12 cellular contexts compared by ENCODE assay signal in the genomic region with DNA sequence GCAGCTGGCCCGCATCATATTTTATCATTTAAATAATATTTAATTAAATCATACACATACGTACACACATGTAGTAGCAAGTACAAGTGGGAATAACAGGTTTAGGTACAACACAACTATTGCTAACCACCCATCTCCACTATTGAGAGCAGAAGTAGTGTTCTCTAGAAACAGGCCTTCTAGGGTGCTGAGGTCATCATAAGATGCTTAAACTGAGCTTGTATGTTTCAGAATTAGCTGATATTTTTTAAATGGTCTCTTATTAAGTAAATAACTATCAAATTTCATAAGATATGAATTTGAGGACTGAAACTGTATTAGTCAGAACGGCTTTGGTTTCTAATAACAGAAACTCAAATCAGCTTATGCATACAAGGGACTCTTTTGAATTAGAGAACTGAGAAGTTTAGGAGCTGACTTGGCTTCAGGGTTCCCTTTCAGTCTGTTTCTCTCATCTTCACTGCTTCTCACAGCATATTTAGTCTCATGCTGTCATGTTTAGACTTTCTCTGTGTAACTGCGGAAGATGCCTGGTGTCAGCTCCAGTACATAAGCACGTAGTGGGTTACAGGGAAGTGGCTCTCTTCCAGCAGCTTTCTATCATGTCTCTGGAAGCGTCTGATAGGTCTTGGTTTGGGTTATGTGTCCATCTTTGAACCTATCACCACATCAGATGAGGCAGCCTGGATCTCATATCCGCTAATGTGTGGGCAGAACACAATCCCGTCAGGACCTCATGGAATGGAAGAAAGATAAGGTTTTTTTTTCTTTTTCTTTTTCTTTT. TPM values are rescaled to one million over a fixed set of nuclear protein-coding genes. Genes with fewer than 3 reads are reported as not detected.
DNase-seq lines count a peak whose midpoint lies in the region; ATAC-seq and TF ChIP-seq lines count a peak whose summit lies in the region.
"Had no signal": no experiment of that assay in that cellular context is flagged by ENCODE, and none has a peak within 500 bp of the region (broad histone marks: within the 10 kb centered on the region; RNA-seq: fewer than 3 reads in every experiment).

No MANE protein-coding gene starts in this region.

- no CpG with 5 or more reads among the region's 8 CpGs for WGBS in IMR-90 (ENCODE audit: extremely low coverage in 2 of 2, insufficient read length in 1 of 2), 2 experiments
- 86% methylated on average over 8 of the region's 8 CpGs for WGBS in mammary epithelial cell (ENCODE audit: low coverage, missing lambda C conversion rate)

- CTCF ChIA-PET in IMR-90 (lab: Yijun Ruan, JAX) = interaction anchor here (1.9 kb wide), 1 partner anchor 8 kb away, joined by 6 read pairs; no protein-coding TSS in a partner anchor
- CTCF ChIA-PET in mammary epithelial cell (lab: Charles Lee; ENCODE audit: low non-redundant PET) = no interaction called here

- POLR2A ChIA-PET in IMR-90 (lab: Charles Lee; ENCODE audit: unreplicated experiment) = no interaction called here

- BruUV-seq in IMR-90 (replicated peaks; lab: Mats Ljungman, UMichigan) = no TSS peak
- BruUV-seq in mammary epithelial cell (replicated peaks; lab: Mats Ljungman, UMichigan) = no TSS peak

- H3K4me1 ChIP-seq in IMR-90 (ENCODE audit: control insufficient read depth, insufficient read depth, low read length) = no peaks in the 10 kb centered on the region
- H3K4me1 ChIP-seq in mammary epithelial cell (ENCODE audit: insufficient read depth, low read length) = no peaks in the 10 kb centered on the region

- H3K23ac ChIP-seq in IMR-90 (ENCODE audit: low read depth, low read length) = no peak overlapping the region

- intact Hi-C loops in IMR-90 (cut with micrococcal nuclease) = no loop called here
- intact Hi-C loops in mammary epithelial cell (cut with micrococcal nuclease) = no loop called here

- no peaks in the 10 kb centered on the region; the same call in 1 of the 2 replicates for H3K27me3 ChIP-seq in IMR-90 (ENCODE audit: control insufficient read depth, insufficient read depth, low read length)
- no peaks in the 10 kb centered on the region for H3K27me3 ChIP-seq in mammary epithelial cell (ENCODE audit: insufficient read depth, low read length)
- H3K27me3 ChIP-seq: dorsolateral prefrontal cortex had no signal

- DNase-seq in IMR-90 (peak; percentile 10), substantia nigra (lab: John Stamatoyannopoulos, UW) (no peak), mammary epithelial cell (no peak), superior temporal gyrus (ENCODE audit: extremely low spot score) (no peak)
- no peak for DNase-seq in activated CD4-positive, CD25-positive, alpha-beta regulatory T cell treated with anti-CD3 and anti-CD28 coated beads, Interleukin-2, amount 50 U/mL, for 72 hours
- DNase-seq: activated naive CD4-positive, alpha-beta T cell treated with anti-CD3 and anti-CD28 coated beads, Interleukin-2, amount 50 U/mL, for 16 hours; dorsolateral prefrontal cortex; hippocampal formation; SHP77 treated with DMSO at 0.1 percent for 48 hours had no signal

- H3K56ac ChIP-seq in IMR-90 (ENCODE audit: extremely low read depth, insufficient read depth, low read length) = no peak overlapping the region

- H3K79me1 ChIP-seq in IMR-90 (ENCODE audit: low read depth in 1 of 2, low read length in 2 of 2) = no peaks in the 10 kb centered on the region

- H2AK5ac ChIP-seq in IMR-90 (ENCODE audit: low read depth, low read length) = no peak overlapping the region

- no peaks in the 10 kb centered on the region for H3K9me1 ChIP-seq in IMR-90 (ENCODE audit: insufficient read depth, low read length)

- in situ Hi-C loops in IMR-90 (cut with MboI; ENCODE audit: low sequenced_read_pairs) (no loop called here), mammary epithelial cell (cut with MboI; ENCODE audit: low sequenced_read_pairs in 2 of 2) (no loop called here)

- ATAC-seq in GM18499 (IDR thresholded peaks at IDR 0.05; ENCODE audit: insufficient read depth, unreplicated experiment) (peak; percentile 94), GM19467 (IDR thresholded peaks at IDR 0.05; ENCODE audit: unreplicated experiment) (peak; percentile 86), HG02943 (IDR thresholded peaks at IDR 0.05; ENCODE audit: low read depth, unreplicated experiment) (peak; percentile 77), IMR-90 (ENCODE audit: low read depth) (peak; percentile 35)

- no peak overlapping the region for H3K4ac ChIP-seq in IMR-90 (ENCODE audit: low read depth, low read length)

- peak overlapping the region; percentile 41; the same call in 1 of the 2 replicates for H3K14ac ChIP-seq in IMR-90 (replicated peaks; ENCODE audit: low read depth, low read length)

- no peak overlapping the region for H2BK5ac ChIP-seq in IMR-90 (ENCODE audit: low read depth, low read length, poor library complexity, severe bottlenecking)

- no peak overlapping the region for H3K18ac ChIP-seq in IMR-90 (ENCODE audit: low read depth, low read length)

- no peak for TF ChIP-seq CTCF in IMR-90 (conservative IDR thresholded peaks at IDR 0.05; ENCODE audit: low read depth, low read length)
- TF ChIP-seq CTCF in mammary epithelial cell (conservative IDR thresholded peaks at IDR 0.05 in 1 of 2, IDR thresholded peaks at IDR 0.05 in 1 of 2; ENCODE audit: extremely low read depth in 1 of 2, insufficient read depth in 1 of 2, low read depth in 1 of 2, low read length in 2 of 2) = no peak

- no peak overlapping the region for H4K8ac ChIP-seq in IMR-90 (ENCODE audit: low read depth in 2 of 2, low read length in 2 of 2)

- H3K79me2 ChIP-seq in mammary epithelial cell (ENCODE audit: insufficient read depth, low read length) = no peaks in the 10 kb centered on the region

- no peak overlapping the region for H2BK15ac ChIP-seq in IMR-90 (ENCODE audit: low read depth, low read length)

- H2AFZ ChIP-seq in IMR-90 (replicated peaks; ENCODE audit: low read length, poor library complexity) (peak overlapping the region; percentile 75), mammary epithelial cell (ENCODE audit: low read depth, low read length) (no peak overlapping the region)

- no peak overlapping the region for H4K5ac ChIP-seq in IMR-90 (ENCODE audit: low read depth, low read length)

- no peaks in the 10 kb centered on the region for H3K36me3 ChIP-seq in IMR-90 (ENCODE audit: control insufficient read depth, insufficient read depth, low read length)
- no peaks in the 10 kb centered on the region for H3K36me3 ChIP-seq in mammary epithelial cell (ENCODE audit: insufficient read depth, low read length)

- H3K27ac ChIP-seq in IMR-90 (ENCODE audit: insufficient read depth, low read length) (no peak overlapping the region), substantia nigra (ENCODE audit: low read depth, low read length, poor library complexity, severe bottlenecking) (no peak overlapping the region), mammary epithelial cell (ENCODE audit: insufficient read depth, low read depth, low read length) (no peak overlapping the region)
- H3K27ac ChIP-seq: dorsolateral prefrontal cortex had no signal

- H4K20me1 ChIP-seq in IMR-90 (ENCODE audit: insufficient read depth, low read length) (no peaks in the 10 kb centered on the region), mammary epithelial cell (ENCODE audit: insufficient read depth, low read length) (no peaks in the 10 kb centered on the region)

- H3K4me3 ChIP-seq in IMR-90 (ENCODE audit: insufficient read depth, low read depth, low read length) = no peak overlapping the region
- H3K4me3 ChIP-seq in mammary epithelial cell (replicated peaks in 1 of 3; ENCODE audit: insufficient read depth in 1 of 3, low read depth in 2 of 3, low read length in 3 of 3) = no peak overlapping the region
- H3K4me3 ChIP-seq: dorsolateral prefrontal cortex had no signal

- TF ChIP-seq POLR2A in IMR-90 (IDR thresholded peaks at IDR 0.05; ENCODE audit: low read depth, low read length) = no peak

- H2AK9ac ChIP-seq in IMR-90 (replicated peaks; ENCODE audit: low read depth, low read length, poor library complexity) = no peak overlapping the region

- H4K91ac ChIP-seq in IMR-90 (ENCODE audit: insufficient read depth, low read depth, low read length) = no peak overlapping the region

- no peak overlapping the region for H2BK20ac ChIP-seq in IMR-90 (ENCODE audit: low read depth, low read length)

- H3K4me2 ChIP-seq in IMR-90 (ENCODE audit: low read depth, low read length) = peak overlapping the region; percentile 62
- H3K4me2 ChIP-seq in mammary epithelial cell (ENCODE audit: insufficient read depth, low read depth, low read length) = no peak overlapping the region

- no peak overlapping the region for H2BK120ac ChIP-seq in IMR-90 (ENCODE audit: low read depth, low read length)

- no peaks in the 10 kb centered on the region for H3K9me3 ChIP-seq in IMR-90 (ENCODE audit: control insufficient read depth, insufficient read depth, low read length)
- no peaks in the 10 kb centered on the region for H3K9me3 ChIP-seq in mammary epithelial cell (replicated peaks; ENCODE audit: insufficient read depth, low read length)

- TF ChIP-seq RAD21 in IMR-90 (IDR thresholded peaks at IDR 0.05; ENCODE audit: low read length) = no peak

- H3K9ac ChIP-seq in IMR-90 (ENCODE audit: low read depth, low read length) (no peak overlapping the region), mammary epithelial cell (ENCODE audit: insufficient read depth, low read length) (no peak overlapping the region)

- dilution Hi-C loops in IMR-90 (cut with HindIII; ENCODE audit: low sequenced_read_pairs, unreplicated experiment) (no loop called here), mammary epithelial cell (cut with HindIII; ENCODE audit: low sequenced_read_pairs) (no loop called here)

TF ChIP-seq in IMR-90, 13 proteins besides CTCF, POLR2A, EP300 and RAD21 (continues in another document):
- TF ChIP-seq, protein P1, sequence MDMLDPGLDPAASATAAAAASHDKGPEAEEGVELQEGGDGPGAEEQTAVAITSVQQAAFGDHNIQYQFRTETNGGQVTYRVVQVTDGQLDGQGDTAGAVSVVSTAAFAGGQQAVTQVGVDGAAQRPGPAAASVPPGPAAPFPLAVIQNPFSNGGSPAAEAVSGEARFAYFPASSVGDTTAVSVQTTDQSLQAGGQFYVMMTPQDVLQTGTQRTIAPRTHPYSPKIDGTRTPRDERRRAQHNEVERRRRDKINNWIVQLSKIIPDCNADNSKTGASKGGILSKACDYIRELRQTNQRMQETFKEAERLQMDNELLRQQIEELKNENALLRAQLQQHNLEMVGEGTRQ (IDR thresholded peaks at IDR 0.05; ENCODE audit: low read depth, low read length) = no peak
- no peak for TF ChIP-seq NFE2L2 (IDR thresholded peaks at IDR 0.05; ENCODE audit: low read depth, low read length)

RNA-seq across cellular contexts. Expression of a gene that starts 25.0 kb away (rescaled TPM):
- total RNA-seq in IMR-90 (2012; rRNA removed) = 0.72 and 0.83 TPM in 2 replicates
- 0.82 and 0.99 TPM in 2 replicates for polyA plus RNA-seq in IMR-90 (2012; rRNA removed)
- polyA plus RNA-seq in IMR-90 (2012; cell fraction: cytosol; rRNA removed) = 0.07 and 0.15 TPM in 2 replicates
- 0.16 and 2.6 TPM in 2 replicates for polyA plus RNA-seq in IMR-90 (2012; cell fraction: nucleus; rRNA removed; ENCODE audit: low replicate concordance)
- total RNA-seq in mammary epithelial cell = 10 to 100 TPM; 12.0 to 21.6 TPM
- 4.6 TPM for polyA plus RNA-seq in mammary epithelial cell
- 17.5 TPM for polyA minus RNA-seq in mammary epithelial cell

RNA-seq across cellular contexts. Expression of a gene that starts 52.7 kb away (rescaled TPM):
- total RNA-seq in IMR-90 (2012; rRNA removed) = 0.54 and 0.83 TPM in 2 replicates
- 0.29 and 0.51 TPM in 2 replicates for polyA plus RNA-seq in IMR-90 (2012; rRNA removed)
- 0.15 and 0.41 TPM in 2 replicates for polyA plus RNA-seq in IMR-90 (2012; cell fraction: cytosol; rRNA removed)
- polyA plus RNA-seq in IMR-90 (2012; cell fraction: nucleus; rRNA removed; ENCODE audit: low replicate concordance) = 0.05 and 0.24 TPM in 2 replicates
- total RNA-seq in mammary epithelial cell = 10 to 100 TPM; 35.3 to 52.0 TPM
- 26.6 TPM for polyA plus RNA-seq in mammary epithelial cell
- 41.7 TPM for polyA minus RNA-seq in mammary epithelial cell

Comparison
In these comparisons a context has a peak if more than half of its experiments do, and no peak if none do; other contexts are left out.
1. ATAC-seq: peak in every context shown above with its lines; median percentile 94 in GM18499; 86 in GM19467; 77 in HG02943; 35 in IMR-90.
2. RNA of a gene that starts 52.7 kb away (total RNA-seq): 35.3 to 52.0 TPM in mammary epithelial cell; 0.54 to 0.83 TPM in IMR-90; every median in the first group is over 10 times any median in the second.